Comparison of ENCODE assay signal across 1 cellular context in genomic region chr3:152540120-152540519, GRCh38.
TF ChIP-seq lines count a peak whose summit lies in the region.

No MANE protein-coding gene starts in this region.

TF ChIP-seq in K562, 482 proteins besides CTCF, POLR2A, EP300 and RAD21 (continued from another document):
- TF ChIP-seq ZFP30 (CRISPR knock-in tag; IDR thresholded peaks at IDR 0.05; ENCODE audit: borderline replicate concordance): peak; percentile 86; the same call in 1 of the 2 replicates
- peak; percentile 84; the same call in 1 of the 2 replicates for TF ChIP-seq TRIM28 (IDR thresholded peaks at IDR 0.05)
- peak in 1 of 2 experiments; percentile 60; a peak in 1 of 3 replicates for TF ChIP-seq CBX3 (IDR thresholded peaks at IDR 0.05; ENCODE audit: borderline replicate concordance in 1 of 2, low read length in 2 of 2)
- TF ChIP-seq CHAMP1 (IDR thresholded peaks at IDR 0.05): no peak
- peak; percentile 68; the same call in 1 of the 2 replicates for TF ChIP-seq ZNF280B (CRISPR knock-in tag; IDR thresholded peaks at IDR 0.05)
- no peak for TF ChIP-seq CEBPG (CRISPR knock-in tag; IDR thresholded peaks at IDR 0.05)
- TF ChIP-seq CEBPG (tag; conservative IDR thresholded peaks at IDR 0.05 in 1 of 2, IDR thresholded peaks at IDR 0.05 in 1 of 2): no peak
- peak; percentile 43 for TF ChIP-seq ZNF280A (IDR thresholded peaks at IDR 0.05; ENCODE audit: low read depth, partially characterized antibody)
